ENCODE assay signal across 8 cellular contexts in the genomic region with DNA sequence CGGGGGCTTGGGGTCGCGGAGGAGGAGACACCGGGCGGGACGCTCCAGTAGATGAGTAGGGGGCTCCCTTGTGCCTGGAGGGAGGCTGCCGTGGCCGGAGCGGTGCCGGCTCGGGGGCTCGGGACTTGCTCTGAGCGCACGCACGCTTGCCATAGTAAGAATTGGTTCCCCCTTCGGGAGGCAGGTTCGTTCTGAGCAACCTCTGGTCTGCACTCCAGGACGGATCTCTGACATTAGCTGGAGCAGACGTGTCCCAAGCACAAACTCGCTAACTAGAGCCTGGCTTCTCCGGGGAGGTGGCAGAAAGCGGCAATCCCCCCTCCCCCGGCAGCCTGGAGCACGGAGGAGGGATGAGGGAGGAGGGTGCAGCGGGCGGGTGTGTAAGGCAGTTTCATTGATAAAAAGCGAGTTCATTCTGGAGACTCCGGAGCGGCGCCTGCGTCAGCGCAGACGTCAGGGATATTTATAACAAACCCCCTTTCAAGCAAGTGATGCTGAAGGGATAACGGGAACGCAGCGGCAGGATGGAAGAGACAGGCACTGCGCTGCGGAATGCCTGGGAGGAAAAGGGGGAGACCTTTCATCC. TPM values are rescaled to one million over a fixed set of nuclear protein-coding genes. Genes with fewer than 3 reads are reported as not detected.
DNase-seq lines count a peak whose midpoint lies in the region; ATAC-seq and TF ChIP-seq lines count a peak whose summit lies in the region.

No MANE protein-coding gene starts in this region.

- no peaks in the 10 kb centered on the region for H3K27me3 ChIP-seq in ACC112 (ENCODE audit: insufficient read depth, low read length)
- no peaks in the 10 kb centered on the region for H3K27me3 ChIP-seq in esophagus squamous epithelium
- no peaks in the 10 kb centered on the region for H3K27me3 ChIP-seq in muscle layer of duodenum (ENCODE audit: low read depth, low read length)
- H3K27me3 ChIP-seq in thoracic aorta (replicated peaks; ENCODE audit: insufficient read depth) = no peaks in the 10 kb centered on the region

- no peak for TF ChIP-seq POLR2A in esophagus squamous epithelium (IDR thresholded peaks at IDR 0.05)

- no peaks in the 10 kb centered on the region for H3K9me3 ChIP-seq in esophagus squamous epithelium
- no peaks in the 10 kb centered on the region for H3K9me3 ChIP-seq in muscle layer of duodenum (ENCODE audit: control insufficient read depth in 1 of 2, low read length in 2 of 2)
- H3K9me3 ChIP-seq in thoracic aorta = no peaks in the 10 kb centered on the region

- ATAC-seq in thoracic aorta (ENCODE audit: insufficient number of reproducible peaks, low FRiP score, low read depth) (no peak), GM18519 (IDR thresholded peaks at IDR 0.05; ENCODE audit: low FRiP score, unreplicated experiment) (no peak)

- H3K27ac ChIP-seq in ACC112 (ENCODE audit: low read depth, low read length) (peak overlapping the region; percentile 93), esophagus squamous epithelium (peak overlapping the region; percentile 94 to 98 (median 96)), muscle layer of duodenum (ENCODE audit: low read length) (peak overlapping the region; percentile 99), thoracic aorta (peak overlapping the region; percentile 100)

- intact Hi-C loops in esophagus squamous epithelium (cut with DNase I) = no loop called here

- peak overlapping the region; percentile 99 for H3K27ac Mint-ChIP-seq in activated T-cell treated with anti-CD3 and anti-CD28 coated beads, Interleukin-2, amount 50 U/mL, for 24 hours

- peaks cover 37% of the 10 kb centered on the region for H3K36me3 Mint-ChIP-seq in activated T-cell treated with anti-CD3 and anti-CD28 coated beads, Interleukin-2, amount 50 U/mL, for 24 hours (ENCODE audit: low read depth)

- TF ChIP-seq CTCF in GM20000 (IDR thresholded peaks at IDR 0.05; ENCODE audit: extremely low read depth, missing control alignments) = no peak
- no peak for TF ChIP-seq CTCF in esophagus squamous epithelium (IDR thresholded peaks at IDR 0.05)
- TF ChIP-seq CTCF in thoracic aorta (IDR thresholded peaks at IDR 0.05) = no peak

- H3K9me3 Mint-ChIP-seq in activated T-cell treated with anti-CD3 and anti-CD28 coated beads, Interleukin-2, amount 50 U/mL, for 24 hours = no peaks in the 10 kb centered on the region

- no peak overlapping the region for H2AFZ ChIP-seq in ACC112 (ENCODE audit: low read length, unreplicated experiment)

- peaks cover 13% of the 10 kb centered on the region for H3K79me2 ChIP-seq in ACC112 (ENCODE audit: control insufficient read depth, insufficient read depth, low read length, unreplicated experiment)

- H3K4me1 ChIP-seq in ACC112 (ENCODE audit: control insufficient read depth, insufficient read depth, low read length, unreplicated experiment) (peaks cover 6% of the 10 kb centered on the region), esophagus squamous epithelium (peaks cover 39 to 81% (median 44%) of the 10 kb centered on the region in 3 donors), muscle layer of duodenum (ENCODE audit: control insufficient read depth in 1 of 2, insufficient read depth in 2 of 2, low read length in 2 of 2) (peaks cover 0 to 16% of the 10 kb centered on the region in 2 donors), thoracic aorta (ENCODE audit: control insufficient read depth in 1 of 2, low read depth in 2 of 2) (peaks cover 16 to 31% of the 10 kb centered on the region in 2 donors)

- DNase-seq in GM20000 (ENCODE audit: low spot score) = peak; percentile 45
- peak; percentile 49 for DNase-seq in NCI-H748 treated with DMSO at 0.1 percent for 48 hours (lab: John Stamatoyannopoulos, UW)
- peak; percentile 72 for DNase-seq in activated T-cell treated with anti-CD3 and anti-CD28 coated beads, Interleukin-2, amount 50 U/mL, for 24 hours
- no peak for DNase-seq in esophagus squamous epithelium (lab: John Stamatoyannopoulos, UW)
- no peak for DNase-seq in thoracic aorta (ENCODE audit: low spot score)

- H3K4me3 ChIP-seq in ACC112 (ENCODE audit: low read depth, low read length) (peak overlapping the region; percentile 89), esophagus squamous epithelium (peak overlapping the region; percentile 77 to 97 (median 92)), muscle layer of duodenum (ENCODE audit: low read depth in 1 of 2, low read length in 2 of 2) (peak overlapping the region; percentile 96 to 99), thoracic aorta (peak overlapping the region; percentile 88)

- peaks cover 57% of the 10 kb centered on the region for H3K4me1 Mint-ChIP-seq in activated T-cell treated with anti-CD3 and anti-CD28 coated beads, Interleukin-2, amount 50 U/mL, for 24 hours (ENCODE audit: low read depth)

- peaks cover 32% of the 10 kb centered on the region for H3K27me3 Mint-ChIP-seq in activated T-cell treated with anti-CD3 and anti-CD28 coated beads, Interleukin-2, amount 50 U/mL, for 24 hours

- peak overlapping the region; percentile 91 for H3K4me3 Mint-ChIP-seq in activated T-cell treated with anti-CD3 and anti-CD28 coated beads, Interleukin-2, amount 50 U/mL, for 24 hours

- 1 to 6% methylated on average over 5 to 18 of the region's 38 CpGs for WGBS in esophagus squamous epithelium, 2 donors

- H3K36me3 ChIP-seq in ACC112 (ENCODE audit: insufficient read depth, low read length) = peaks cover 19% of the 10 kb centered on the region; the same call in 1 of the 2 replicates
- peaks cover 4 to 35% (median 14%) of the 10 kb centered on the region in 3 donors for H3K36me3 ChIP-seq in esophagus squamous epithelium
- H3K36me3 ChIP-seq in muscle layer of duodenum (ENCODE audit: control insufficient read depth in 1 of 2, insufficient read depth in 2 of 2, low read length in 2 of 2) = peaks cover 20 to 31% of the 10 kb centered on the region in 2 donors
- peaks cover 14% of the 10 kb centered on the region for H3K36me3 ChIP-seq in thoracic aorta

RNA-seq across cellular contexts. Expression of a gene that starts 0.6 kb away (rescaled TPM):
- total RNA-seq in esophagus squamous epithelium (100 to 1,000 TPM in 1 of 4 donors, 10 to 100 TPM in 3; 62.2 to 181 (median 88.6) TPM), thoracic aorta (1,000 to 10,000 TPM in 1 of 2 donors, 100 to 1,000 TPM in 1; 358 to 3,038 TPM)

Comparison
In these comparisons a context has a peak if more than half of its experiments do, and no peak if none do; other contexts are left out.
1. DNase-seq: peak in GM20000 (single experiment), NCI-H748 treated with DMSO at 0.1 percent for 48 hours (single experiment) and activated T-cell treated with anti-CD3 and anti-CD28 coated beads, Interleukin-2, amount 50 U/mL, for 24 hours (single experiment); none in esophagus squamous epithelium (single experiment) and thoracic aorta (single experiment).
2. Peak in every context shown above with its lines, with median percentiles within 50 percentile points of each other: H3K27ac ChIP-seq and H3K4me3 ChIP-seq.